Comparison of ENCODE assay signal across 26 cellular contexts in the genomic region with DNA sequence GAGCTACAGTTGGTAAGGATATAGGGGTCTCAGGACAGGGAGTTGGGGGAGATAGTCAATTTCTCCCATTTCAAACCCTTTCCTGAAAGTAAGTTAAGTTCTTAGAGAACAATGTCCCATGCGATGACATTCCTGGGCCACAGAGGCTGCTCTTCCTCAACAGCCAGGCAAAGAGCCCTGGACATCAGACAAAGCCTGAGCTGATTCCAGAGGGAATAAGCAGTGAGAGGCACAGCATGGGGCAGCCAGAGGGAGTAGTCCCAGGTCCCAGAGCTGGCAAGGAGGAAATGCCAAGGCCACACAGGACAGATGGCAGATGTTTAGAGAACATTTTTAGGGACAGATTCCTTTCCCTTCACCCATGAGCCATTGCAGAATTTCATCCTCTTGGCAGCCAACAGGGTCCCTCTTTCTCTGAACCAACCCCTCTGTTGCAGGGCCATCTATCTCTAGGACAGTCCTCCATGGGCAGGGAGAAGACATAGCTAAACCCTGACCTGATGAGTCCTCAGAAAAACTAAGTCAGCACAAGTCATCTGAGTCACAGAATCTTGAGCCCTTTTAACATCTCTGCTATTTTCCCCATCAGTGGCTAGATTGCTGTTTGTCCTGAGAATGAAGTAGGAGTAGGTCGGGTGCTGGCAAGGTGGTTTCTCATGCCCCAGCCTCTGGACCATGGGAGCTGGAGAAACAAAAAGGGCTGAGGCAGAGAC.
A peak's percentile ranks its signal among the peaks of the same experiment; 100 is the strongest.
DNase-seq lines count a peak whose midpoint lies in the region; ATAC-seq, FAIRE-seq and TF ChIP-seq lines count a peak whose summit lies in the region.
"Had no signal": no experiment of that assay in that cellular context is flagged by ENCODE, and none has a peak within 500 bp of the region (broad histone marks: within the 10 kb centered on the region; RNA-seq: fewer than 3 reads in every experiment).

No MANE protein-coding gene starts in this region.

- no TSS peak for BruUV-seq in K562 (replicated peaks; lab: Mats Ljungman, UMichigan)

- peak overlapping the region; percentile 67 for H2AFZ ChIP-seq in K562 (ENCODE audit: low read depth, low read length)

- H3K4me3 ChIP-seq in HEK293 (ENCODE audit: low read depth, low read length) (no peak overlapping the region), K562 (no peak overlapping the region)
- H3K4me3 ChIP-seq: cardiac muscle cell, left ventricle myocardium inferior, pancreas, spleen, upper lobe of left lung had no signal

- no peaks in the 10 kb centered on the region for H3K79me2 ChIP-seq in K562 (ENCODE audit: control insufficient read depth, insufficient read depth, low read length)

- H3K9me1 ChIP-seq in K562 (ENCODE audit: control insufficient read depth, insufficient read depth, low read length) = no peaks in the 10 kb centered on the region

- in situ Hi-C loops in K562 (cut with MboI) = no loop called here

- TF ChIP-seq RAD21 in K562 (CRISPR knock-in tag; conservative IDR thresholded peaks at IDR 0.05 in 1 of 2, IDR thresholded peaks at IDR 0.05 in 1 of 2) = no peak

- no peak for TF ChIP-seq EP300 in K562 (IDR thresholded peaks at IDR 0.05; ENCODE audit: low read length)

- H3K9ac ChIP-seq in K562 (ENCODE audit: insufficient read depth in 1 of 2, low read depth in 2 of 2, low read length in 2 of 2) = peak overlapping the region in 1 of 2 experiments; percentile 14; a peak in 1 of 4 replicates

- TF ChIP-seq POLR2A in K562 (conservative IDR thresholded peaks at IDR 0.05) = no peak

- intact Hi-C loops in K562 (cut with micrococcal nuclease) = no loop called here

- H3K4me2 ChIP-seq in K562 (ENCODE audit: insufficient read depth, low read length) = no peak overlapping the region

- ATAC-seq in K562 = no peak
- ATAC-seq: natural killer cell treated with Interleukin-12 subunit alpha and Interleukin-12 subunit beta and Interleukin-15 and Interleukin-18, amount 100 ng/mL, for 72 hours had no signal

- no peaks in the 10 kb centered on the region for H4K20me1 ChIP-seq in K562 (replicated peaks; ENCODE audit: control insufficient read depth, insufficient read depth, low read length)

- peak; percentile 6 for FAIRE-seq in K562 (lab: Jason Lieb, UNC)
- FAIRE-seq: pancreas had no signal

- no peak for TF ChIP-seq CTCF in HEK293 (tag by site-specific recombination; IDR thresholded peaks at IDR 0.05)
- TF ChIP-seq CTCF in K562 (IDR thresholded peaks at IDR 0.05 in 2 of 3, conservative IDR thresholded peaks at IDR 0.05 in 1 of 3; ENCODE audit: insufficient read depth in 2 of 3, low read depth in 1 of 3, low read length in 3 of 3) = no peak

- POLR2A ChIA-PET in HEK293 (lab: Yijun Ruan, JAX) (interaction anchor here (1.4 kb wide), 1 partner anchor 10 kb away, joined by 9 read pairs; no protein-coding TSS in a partner anchor), K562 (lab: Yijun Ruan, JAX) (interaction anchor here (0.6 to 1.8 kb wide), 7 partner anchors 9 to 667 kb away, joined by 3 to 7 read pairs (median 3); no protein-coding TSS in a partner anchor)

- H3K4me1 ChIP-seq in HEK293 (ENCODE audit: control insufficient read depth, insufficient read depth, low read length) (peaks cover 31% of the 10 kb centered on the region), K562 (replicated peaks in 1 of 2; ENCODE audit: control insufficient read depth in 2 of 2, insufficient read depth in 2 of 2, low read length in 2 of 2) (peaks cover 16 to 42% of the 10 kb centered on the region in 2 experiments)
- H3K4me1 ChIP-seq: pancreas, spleen, upper lobe of left lung had no signal

- H3K27me3 ChIP-seq in K562 (ENCODE audit: control insufficient read depth in 2 of 2, insufficient read depth in 2 of 2, low read length in 2 of 2) = no peaks in the 10 kb centered on the region
- H3K27me3 ChIP-seq: cardiac muscle cell, pancreas, spleen, upper lobe of left lung had no signal

- H3K36me3 ChIP-seq in HEK293 (ENCODE audit: control insufficient read depth in 2 of 2, insufficient read depth in 1 of 2, low read length in 2 of 2) (no peaks in the 10 kb centered on the region), K562 (ENCODE audit: control insufficient read depth, insufficient read depth, low read length) (no peaks in the 10 kb centered on the region)
- H3K36me3 ChIP-seq: cardiac muscle cell, left ventricle myocardium inferior, pancreas, spleen, upper lobe of left lung had no signal

- DNase-seq in K562 (ENCODE audit: extremely low read depth in 1 of 4, low spot score in 3 of 4) (no peak), medulla oblongata (ENCODE audit: extremely low spot score) (peak; percentile 58), superior temporal gyrus (ENCODE audit: extremely low spot score) (peak; percentile 17), DMS114 treated with DMSO at 0.1 percent for 48 hours (lab: John Stamatoyannopoulos, UW; ENCODE audit: unreplicated experiment) (no peak), foreskin melanocyte (no peak), glomerular visceral epithelial cell (ENCODE audit: extremely low spot score) (no peak)
- DNase-seq: activated CD4-positive, alpha-beta memory T cell treated with anti-CD3 and anti-CD28 coated beads for 36 hours; activated CD4-positive, CD25-positive, alpha-beta regulatory T cell; activated CD8-positive, alpha-beta memory T cell treated with anti-CD3 and anti-CD28 coated beads, Interleukin-2, amount 50 U/mL, for 4 hours; activated naive CD4-positive, alpha-beta T cell treated with anti-CD3 and anti-CD28 coated beads, Interleukin-2, amount 50 U/mL, for 16 hours; CD4-positive, alpha-beta T cell; cortex of kidney; GOT3; islet precursor cell; NCI-H1092 treated with DMSO at 0.1 percent for 48 hours; NCI-H2029; NCI-H226; NCI-H748 treated with DMSO at 0.1 percent for 48 hours; pancreas; spleen; T-helper 1 cell; upper lobe of left lung had no signal

- WGBS in K562 (ENCODE audit: insufficient coverage, low coverage, missing lambda C conversion rate) = 28% methylated on average over 2 of the region's 2 CpGs

- CTCF ChIA-PET in HEK293 (lab: Yijun Ruan, JAX) = interaction anchor here (0.6 kb wide), 1 partner anchor 23 kb away, joined by 4 read pairs; no protein-coding TSS in a partner anchor
- CTCF ChIA-PET in K562 (lab: Yijun Ruan, JAX; ENCODE audit: low intra/inter-chr PET ratio) = no interaction called here

- H3K9me3 ChIP-seq in HEK293 (ENCODE audit: control insufficient read depth, insufficient read depth, low read depth, low read length) (no peaks in the 10 kb centered on the region), K562 (replicated peaks; ENCODE audit: control insufficient read depth, insufficient read depth, low read depth, low read length) (no peaks in the 10 kb centered on the region)
- H3K9me3 ChIP-seq: left ventricle myocardium inferior, pancreas, spleen, upper lobe of left lung had no signal

- H3K27ac ChIP-seq in HEK293 (ENCODE audit: extremely low read depth, low read depth, low read length) = peak overlapping the region; percentile 54; the same call in 1 of the 2 replicates
- H3K27ac ChIP-seq in K562 (ENCODE audit: extremely low read depth, low read depth, low read length) = peak overlapping the region; percentile 65; the same call in 1 of the 3 replicates
- H3K27ac ChIP-seq: cardiac muscle cell, pancreas, spleen, upper lobe of left lung had no signal

TF ChIP-seq in HEK293, 187 proteins besides CTCF, POLR2A, EP300 and RAD21 (continues in another document):
- TF ChIP-seq ZNF544 (tag by site-specific recombination; IDR thresholded peaks at IDR 0.05) (no peak), ZNF623 (tag by site-specific recombination; IDR thresholded peaks at IDR 0.05) (no peak), ZNF169 (tag by site-specific recombination; IDR thresholded peaks at IDR 0.05) (no peak), ZNF155 (tag by site-specific recombination; IDR thresholded peaks at IDR 0.05) (no peak), ZNF600 (tag by site-specific recombination; IDR thresholded peaks at IDR 0.05) (no peak), TRIM28 (IDR thresholded peaks at IDR 0.05; ENCODE audit: borderline replicate concordance, low read length) (no peak)
- TF ChIP-seq, protein P1, sequence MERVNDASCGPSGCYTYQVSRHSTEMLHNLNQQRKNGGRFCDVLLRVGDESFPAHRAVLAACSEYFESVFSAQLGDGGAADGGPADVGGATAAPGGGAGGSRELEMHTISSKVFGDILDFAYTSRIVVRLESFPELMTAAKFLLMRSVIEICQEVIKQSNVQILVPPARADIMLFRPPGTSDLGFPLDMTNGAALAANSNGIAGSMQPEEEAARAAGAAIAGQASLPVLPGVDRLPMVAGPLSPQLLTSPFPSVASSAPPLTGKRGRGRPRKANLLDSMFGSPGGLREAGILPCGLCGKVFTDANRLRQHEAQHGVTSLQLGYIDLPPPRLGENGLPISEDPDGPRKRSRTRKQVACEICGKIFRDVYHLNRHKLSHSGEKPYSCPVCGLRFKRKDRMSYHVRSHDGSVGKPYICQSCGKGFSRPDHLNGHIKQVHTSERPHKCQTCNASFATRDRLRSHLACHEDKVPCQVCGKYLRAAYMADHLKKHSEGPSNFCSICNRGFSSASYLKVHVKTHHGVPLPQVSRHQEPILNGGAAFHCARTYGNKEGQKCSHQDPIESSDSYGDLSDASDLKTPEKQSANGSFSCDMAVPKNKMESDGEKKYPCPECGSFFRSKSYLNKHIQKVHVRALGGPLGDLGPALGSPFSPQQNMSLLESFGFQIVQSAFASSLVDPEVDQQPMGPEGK (tag by site-specific recombination; IDR thresholded peaks at IDR 0.05) = no peak

TF ChIP-seq in K562, 482 proteins besides CTCF, POLR2A, EP300 and RAD21 (continues in another document):
- TF ChIP-seq RHOXF2B (CRISPR knock-in tag; conservative IDR thresholded peaks at IDR 0.05) (no peak), ZNF316 (IDR thresholded peaks at IDR 0.05) (0 out of 2 replicates have a peak, but pooled peaks have one; percentile 24), TOE1 (IDR thresholded peaks at IDR 0.05; ENCODE audit: borderline replicate concordance) (no peak), TOE1 (CRISPR knock-in tag; IDR thresholded peaks at IDR 0.05; ENCODE audit: borderline replicate concordance, low read depth) (no peak)
- TF ChIP-seq, protein P2, sequence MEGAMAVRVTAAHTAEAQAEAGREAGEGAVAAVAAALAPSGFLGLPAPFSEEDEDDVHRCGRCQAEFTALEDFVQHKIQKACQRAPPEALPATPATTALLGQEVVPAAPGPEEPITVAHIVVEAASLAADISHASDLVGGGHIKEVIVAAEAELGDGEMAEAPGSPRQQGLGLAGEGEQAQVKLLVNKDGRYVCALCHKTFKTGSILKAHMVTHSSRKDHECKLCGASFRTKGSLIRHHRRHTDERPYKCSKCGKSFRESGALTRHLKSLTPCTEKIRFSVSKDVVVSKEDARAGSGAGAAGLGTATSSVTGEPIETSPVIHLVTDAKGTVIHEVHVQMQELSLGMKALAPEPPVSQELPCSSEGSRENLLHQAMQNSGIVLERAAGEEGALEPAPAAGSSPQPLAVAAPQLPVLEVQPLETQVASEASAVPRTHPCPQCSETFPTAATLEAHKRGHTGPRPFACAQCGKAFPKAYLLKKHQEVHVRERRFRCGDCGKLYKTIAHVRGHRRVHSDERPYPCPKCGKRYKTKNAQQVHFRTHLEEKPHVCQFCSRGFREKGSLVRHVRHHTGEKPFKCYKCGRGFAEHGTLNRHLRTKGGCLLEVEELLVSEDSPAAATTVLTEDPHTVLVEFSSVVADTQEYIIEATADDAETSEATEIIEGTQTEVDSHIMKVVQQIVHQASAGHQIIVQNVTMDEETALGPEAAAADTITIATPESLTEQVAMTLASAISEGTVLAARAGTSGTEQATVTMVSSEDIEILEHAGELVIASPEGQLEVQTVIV (CRISPR knock-in tag; IDR thresholded peaks at IDR 0.05; ENCODE audit: borderline replicate concordance) = no peak

Comparison
In these comparisons a context has a peak if more than half of its experiments do, and no peak if none do; other contexts are left out.
1. DNase-seq: peak in medulla oblongata (single experiment) and superior temporal gyrus (single experiment); none in K562 (0 of 4), DMS114 treated with DMSO at 0.1 percent for 48 hours (single experiment), foreskin melanocyte (single experiment) and glomerular visceral epithelial cell (single experiment).